ENCODE assay signal across 13 cellular contexts in the genomic region with DNA sequence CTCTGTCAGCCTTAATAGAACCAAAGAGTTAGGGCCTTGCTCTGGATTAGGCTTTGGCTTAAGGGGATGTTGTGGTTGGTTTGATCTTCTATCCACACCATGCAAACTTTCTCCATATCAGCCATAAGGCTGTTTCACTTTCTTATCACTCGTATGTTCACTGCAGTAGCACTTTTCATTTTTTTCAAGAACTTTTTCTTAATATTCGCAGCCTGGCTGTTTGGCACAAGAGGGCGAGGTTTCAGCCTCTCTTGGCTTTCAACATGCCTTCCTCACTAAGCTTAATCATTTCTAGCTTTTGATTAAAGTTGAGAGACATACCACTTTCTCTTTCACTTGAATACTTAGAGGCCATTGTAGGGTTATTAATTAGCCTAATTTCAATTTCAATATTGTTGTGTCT.
DNase-seq lines count a peak whose midpoint lies in the region; ATAC-seq and TF ChIP-seq lines count a peak whose summit lies in the region.
"Had no signal": no experiment of that assay in that cellular context is flagged by ENCODE, and none has a peak within 500 bp of the region (broad histone marks: within the 10 kb centered on the region; RNA-seq: fewer than 3 reads in every experiment).

No MANE protein-coding gene starts in this region.

- H3K9me3 Mint-ChIP-seq in activated CD4-positive, alpha-beta memory T cell treated with anti-CD3 and anti-CD28 coated beads for 36 hours = no peaks in the 10 kb centered on the region
- peaks cover 3% of the 10 kb centered on the region for H3K9me3 Mint-ChIP-seq in activated CD4-positive, alpha-beta memory T cell treated with anti-CD3 and anti-CD28 coated beads, Interleukin-2, amount 10 ng/mL, durations not matched to agents 7 days and 5 days
- no peaks in the 10 kb centered on the region for H3K9me3 Mint-ChIP-seq in natural killer cell

- POLR2A ChIA-PET in activated CD4-positive, alpha-beta memory T cell treated with anti-CD3 and anti-CD28 coated beads for 36 hours (lab: Charles Lee) = no interaction called here
- POLR2A ChIA-PET in activated CD4-positive, alpha-beta memory T cell treated with anti-CD3 and anti-CD28 coated beads, Interleukin-2, amount 10 ng/mL, durations not matched to agents 7 days and 5 days (lab: Charles Lee) = no interaction called here

- intact Hi-C loops in activated CD4-positive, alpha-beta memory T cell treated with anti-CD3 and anti-CD28 coated beads for 36 hours (cut with micrococcal nuclease) = loop anchor here (10.0 kb wide), 1 partner anchor 191 kb away; a partner anchor contains a TSS
- intact Hi-C loops in natural killer cell (cut with micrococcal nuclease) = no loop called here

- DNase-seq in activated CD4-positive, alpha-beta memory T cell treated with anti-CD3 and anti-CD28 coated beads for 36 hours = peak; percentile 38
- no peak for DNase-seq in activated CD4-positive, alpha-beta memory T cell treated with anti-CD3 and anti-CD28 coated beads, Interleukin-2, amount 10 ng/mL, durations not matched to agents 7 days and 5 days
- DNase-seq in natural killer cell = no peak
- no peak for DNase-seq in DMS114 treated with DMSO at 0.1 percent for 48 hours (lab: John Stamatoyannopoulos, UW; ENCODE audit: unreplicated experiment)
- DNase-seq in cerebellar nuclear complex (lab: John Stamatoyannopoulos, UW) = no peak
- DNase-seq: ACHN; effector memory CD4-positive, alpha-beta T cell; Right ventricle myocardium superior had no signal

- peaks cover 24% of the 10 kb centered on the region for H3K4me1 Mint-ChIP-seq in activated CD4-positive, alpha-beta memory T cell treated with anti-CD3 and anti-CD28 coated beads for 36 hours (ENCODE audit: low read depth)
- peaks cover 12% of the 10 kb centered on the region for H3K4me1 Mint-ChIP-seq in activated CD4-positive, alpha-beta memory T cell treated with anti-CD3 and anti-CD28 coated beads, Interleukin-2, amount 10 ng/mL, durations not matched to agents 7 days and 5 days
- H3K4me1 Mint-ChIP-seq in natural killer cell = peaks cover 26 to 39% of the 10 kb centered on the region in 2 donors
- H3K4me1 Mint-ChIP-seq: WTC11 had no signal

- CTCF ChIA-PET in activated CD4-positive, alpha-beta memory T cell treated with anti-CD3 and anti-CD28 coated beads for 36 hours (lab: Charles Lee) = no interaction called here
- CTCF ChIA-PET in activated CD4-positive, alpha-beta memory T cell treated with anti-CD3 and anti-CD28 coated beads, Interleukin-2, amount 10 ng/mL, durations not matched to agents 7 days and 5 days (lab: Charles Lee) = interaction anchor here (0.6 to 1.5 kb wide), 2 partner anchors 18 to 145 kb away, joined by 3 read pairs; no protein-coding TSS in a partner anchor

- no peaks in the 10 kb centered on the region for H3K36me3 Mint-ChIP-seq in activated CD4-positive, alpha-beta memory T cell treated with anti-CD3 and anti-CD28 coated beads for 36 hours
- H3K36me3 Mint-ChIP-seq in activated CD4-positive, alpha-beta memory T cell treated with anti-CD3 and anti-CD28 coated beads, Interleukin-2, amount 10 ng/mL, durations not matched to agents 7 days and 5 days (ENCODE audit: low read depth) = no peaks in the 10 kb centered on the region
- no peaks in the 10 kb centered on the region for H3K36me3 Mint-ChIP-seq in natural killer cell
- H3K36me3 Mint-ChIP-seq: WTC11 had no signal

- H3K27ac Mint-ChIP-seq in activated CD4-positive, alpha-beta memory T cell treated with anti-CD3 and anti-CD28 coated beads for 36 hours = peak overlapping the region; percentile 19
- no peak overlapping the region for H3K27ac Mint-ChIP-seq in activated CD4-positive, alpha-beta memory T cell treated with anti-CD3 and anti-CD28 coated beads, Interleukin-2, amount 10 ng/mL, durations not matched to agents 7 days and 5 days
- peak overlapping the region; percentile 33 to 37 for H3K27ac Mint-ChIP-seq in natural killer cell
- H3K27ac Mint-ChIP-seq: WTC11 had no signal

- TF ChIP-seq CTCF in natural killer cell (IDR thresholded peaks at IDR 0.05) = no peak

- ATAC-seq in GM21529 (IDR thresholded peaks at IDR 0.05; ENCODE audit: unreplicated experiment) = peak; percentile 61
- peak; percentile 64 for ATAC-seq in HG03457 (IDR thresholded peaks at IDR 0.05; ENCODE audit: unreplicated experiment)
- ATAC-seq in natural killer cell = peak in 2 of 3 donors; percentile 15 to 58
- ATAC-seq in GM18519 (IDR thresholded peaks at IDR 0.05; ENCODE audit: low FRiP score, unreplicated experiment) = no peak
- ATAC-seq: left lobe of liver, WTC11 had no signal

- H3K4me3 Mint-ChIP-seq in activated CD4-positive, alpha-beta memory T cell treated with anti-CD3 and anti-CD28 coated beads for 36 hours = no peak overlapping the region
- H3K4me3 Mint-ChIP-seq in activated CD4-positive, alpha-beta memory T cell treated with anti-CD3 and anti-CD28 coated beads, Interleukin-2, amount 10 ng/mL, durations not matched to agents 7 days and 5 days = no peak overlapping the region
- H3K4me3 Mint-ChIP-seq in natural killer cell = peak overlapping the region; percentile 47
- H3K4me3 Mint-ChIP-seq: WTC11 had no signal

- no peaks in the 10 kb centered on the region for H3K27me3 Mint-ChIP-seq in activated CD4-positive, alpha-beta memory T cell treated with anti-CD3 and anti-CD28 coated beads for 36 hours
- H3K27me3 Mint-ChIP-seq in activated CD4-positive, alpha-beta memory T cell treated with anti-CD3 and anti-CD28 coated beads, Interleukin-2, amount 10 ng/mL, durations not matched to agents 7 days and 5 days = peaks cover 17% of the 10 kb centered on the region
- H3K27me3 Mint-ChIP-seq in natural killer cell (ENCODE audit: low read depth in 2 of 2) = no peaks in the 10 kb centered on the region
